ENCODE assay signal across 1 cellular context in genomic region chr14:77763978-77764377, GRCh38.
A peak's percentile ranks its signal among the peaks of the same experiment; 100 is the strongest.
TF ChIP-seq lines count a peak whose summit lies in the region.

No MANE protein-coding gene starts in this region.

TF ChIP-seq in GM23338, 12 proteins besides CTCF, POLR2A, EP300 and RAD21:
- TF ChIP-seq STAT1 (IDR thresholded peaks at IDR 0.05; ENCODE audit: unreplicated experiment) (no peak), POLR2AphosphoS5 (IDR thresholded peaks at IDR 0.05; ENCODE audit: low read depth) (peak; percentile 43; the same call in 1 of the 2 replicates), CREB1 (CRISPR knock-in tag; IDR thresholded peaks at IDR 0.05; ENCODE audit: low read depth) (no peak), ZNF462 (CRISPR knock-in tag; IDR thresholded peaks at IDR 0.05) (no peak), NANOG (IDR thresholded peaks at IDR 0.05; ENCODE audit: borderline replicate concordance) (no peak), REST (IDR thresholded peaks at IDR 0.05; ENCODE audit: unreplicated experiment) (no peak), ETS1 (IDR thresholded peaks at IDR 0.05) (no peak), ZNF331 (CRISPR knock-in tag; IDR thresholded peaks at IDR 0.05; ENCODE audit: low read depth) (no peak)
TF ChIP-seq in GM23338: peak in this region for 1.
